Comparison of ENCODE assay signal across 24 cellular contexts in genomic region chr19:1227655-1228054, GRCh38.
"Had no signal": no experiment of that assay in that cellular context is flagged by ENCODE, and none has a peak within 500 bp of the region (broad histone marks: within the 10 kb centered on the region; RNA-seq: fewer than 3 reads in every experiment).

No MANE protein-coding gene starts in this region.

- ATAC-seq: activated T-helper 17 cell treated with anti-CD3 and anti-CD28 coated beads, Interleukin-2, amount 50 U/mL, for 72 hours; gastrocnemius medialis; left ventricle myocardium superior; natural killer cell treated with Interleukin-12 subunit alpha and Interleukin-12 subunit beta and Interleukin-15 and Interleukin-18, amount 100 ng/mL, for 72 hours; right cardiac atrium had no signal

- H3K9me3 ChIP-seq: adrenal gland, ascending aorta, gastrocnemius medialis, neutrophil, transverse colon, uterus had no signal

- H2AFZ ChIP-seq: parathyroid adenoma had no signal

- H3K9ac ChIP-seq: parathyroid adenoma had no signal

- DNase-seq: activated CD4-positive, alpha-beta T cell treated with anti-CD3 and anti-CD28 coated beads, Interleukin-2, amount 50 U/mL, for 4 hours; activated CD8-positive, alpha-beta memory T cell treated with anti-CD3 and anti-CD28 coated beads for 24 hours; activated CD8-positive, alpha-beta memory T cell treated with anti-CD3 and anti-CD28 coated beads, Interleukin-2, amount 50 U/mL, for 4 hours; activated naive CD4-positive, alpha-beta T cell; activated T-cell treated with anti-CD3 and anti-CD28 coated beads, Interleukin-2, amount 50 U/mL, for 24 hours; adrenal gland; brain microvascular endothelial cell; caudate nucleus; effector memory CD4-positive, alpha-beta T cell; gastrocnemius medialis; hippocampal formation; left ventricle myocardium superior; mammary epithelial cell; right cardiac atrium; stimulated activated CD4-positive, alpha-beta T cell treated with anti-CD3 and anti-CD28 coated beads, Interleukin-1b, Interleukin-23, amount 100 ng/mL, for 48 hours; T-helper 9 cell; transverse colon; uterus had no signal

- H3K36me3 ChIP-seq: uterus had no signal

- H3K4me3 ChIP-seq: adrenal gland, ascending aorta, gastrocnemius medialis, skin epidermis, transverse colon, uterus had no signal

- H3K27ac ChIP-seq: adrenal gland, ascending aorta, brain microvascular endothelial cell, gastrocnemius medialis, neutrophil, parathyroid adenoma, transverse colon, uterus had no signal

- H3K27me3 ChIP-seq: adrenal gland, ascending aorta, brain microvascular endothelial cell, gastrocnemius medialis, transverse colon, uterus had no signal
